Comparison of ENCODE assay signal across 29 cellular contexts in genomic region chr7:108026647-108027046, GRCh38. TPM values are rescaled to one million over a fixed set of nuclear protein-coding genes. Genes with fewer than 3 reads are reported as not detected.
DNase-seq lines count a peak whose midpoint lies in the region; ATAC-seq, FAIRE-seq and TF ChIP-seq lines count a peak whose summit lies in the region.
"Had no signal": no experiment of that assay in that cellular context is flagged by ENCODE, and none has a peak within 500 bp of the region (broad histone marks: within the 10 kb centered on the region; RNA-seq: fewer than 3 reads in every experiment).

No MANE protein-coding gene starts in this region.

- no peaks in the 10 kb centered on the region for H3K36me3 ChIP-seq in ascending aorta
- H3K36me3 ChIP-seq in mesenchymal stem cell (ENCODE audit: control insufficient read depth in 1 of 2, insufficient read depth in 2 of 2, low read depth in 1 of 2, low read length in 2 of 2) = no peaks in the 10 kb centered on the region
- H3K36me3 ChIP-seq: prostate gland, uterus, WERI-Rb-1 had no signal

- H2BK12ac ChIP-seq in mesenchymal stem cell (ENCODE audit: low read length in 2 of 2) = no peak overlapping the region

- H3K27ac ChIP-seq in ascending aorta (peak overlapping the region; percentile 62 to 63), mesenchymal stem cell (ENCODE audit: low read length, poor library complexity, severe bottlenecking) (no peak overlapping the region)
- H3K27ac ChIP-seq: foreskin keratinocyte, HL-60, prostate gland, skin epidermis, uterus, WERI-Rb-1 had no signal

- H4K8ac ChIP-seq in mesenchymal stem cell (ENCODE audit: low read length) = no peak overlapping the region

- no peak overlapping the region for H3K23ac ChIP-seq in mesenchymal stem cell (ENCODE audit: low read length in 2 of 2)

- no peaks in the 10 kb centered on the region for H3K79me1 ChIP-seq in mesenchymal stem cell (replicated peaks; ENCODE audit: low read length, poor library complexity, severe bottlenecking)

- H3K4me3 ChIP-seq in ascending aorta (no peak overlapping the region), mesenchymal stem cell (ENCODE audit: insufficient read depth in 1 of 2, low read depth in 1 of 2, low read length in 2 of 2) (no peak overlapping the region)
- H3K4me3 ChIP-seq: lung, prostate gland, skin epidermis, uterus had no signal

- peak; percentile 14 for DNase-seq in NCI-H2227 (lab: John Stamatoyannopoulos, UW; ENCODE audit: unreplicated experiment)
- DNase-seq in NCI-H2227 treated with DMSO at 0.1 percent for 48 hours (lab: John Stamatoyannopoulos, UW) = no peak
- DNase-seq in ascending aorta (ENCODE audit: low spot score in 2 of 2) = no peak
- no peak for DNase-seq in mesenchymal stem cell
- DNase-seq in NCI-H1417 treated with DMSO at 0.1 percent for 48 hours (lab: John Stamatoyannopoulos, UW) = no peak
- no peak for DNase-seq in activated gamma-delta T cell treated with Interleukin-2 at 50 U/mL for 16 hours
- DNase-seq in D721Med (ENCODE audit: insufficient read length, low spot score) = no peak
- DNase-seq: activated CD4-positive, alpha-beta T cell treated with anti-CD3 and anti-CD28 coated beads, Interleukin-2, amount 50 U/mL, for 48 hours; activated naive CD4-positive, alpha-beta T cell treated with Interleukin-2 at 50 U/mL for 16 hours; CD4-positive, CD25-positive, alpha-beta regulatory T cell; foreskin keratinocyte; HCEC 1CT; hypothalamus; naive B cell; NCI-H187; NCI-H526 treated with DMSO at 0.1 percent for 48 hours; SIG-M5; stimulated activated CD4-positive, alpha-beta T cell treated with anti-CD3 and anti-CD28 coated beads, Interleukin-4, amount 100 ng/mL, for 24 hours; T-helper 17 cell; uterus; WERI-Rb-1 had no signal

- FAIRE-seq in D721Med (lab: Jason Lieb, UNC) = no peak
- FAIRE-seq: colon, GM12891, keratinocyte had no signal

- H3K27me3 ChIP-seq in ascending aorta (no peaks in the 10 kb centered on the region), mesenchymal stem cell (ENCODE audit: control insufficient read depth in 1 of 2, insufficient read depth in 1 of 2, low read length in 2 of 2) (no peaks in the 10 kb centered on the region)
- H3K27me3 ChIP-seq: foreskin keratinocyte, uterus had no signal

- 100% methylated on average over 3 of the region's 3 CpGs for WGBS in mesenchymal stem cell

- intact Hi-C loops in ascending aorta (cut with DNase I) = loop anchor here (5.0 kb wide), 1 partner anchor 134 kb away; the partner anchor contains the start of gene DLD

- no peak overlapping the region for H2BK15ac ChIP-seq in mesenchymal stem cell (ENCODE audit: low read depth, poor library complexity, severe bottlenecking)

- no peak for ATAC-seq in GM18498 (IDR thresholded peaks at IDR 0.05; ENCODE audit: unreplicated experiment)
- ATAC-seq: foreskin keratinocyte, T-helper 17 cell had no signal

- H3K4ac ChIP-seq in mesenchymal stem cell (ENCODE audit: low read depth in 1 of 2, low read length in 2 of 2) = no peak overlapping the region

- peak overlapping the region; percentile 10 for H3K9ac ChIP-seq in mesenchymal stem cell (ENCODE audit: low read length)

- no peak overlapping the region for H4K91ac ChIP-seq in mesenchymal stem cell (ENCODE audit: low read length)

- TF ChIP-seq CTCF in ascending aorta (IDR thresholded peaks at IDR 0.05) (no peak), D721Med (IDR thresholded peaks at IDR 0.05; ENCODE audit: insufficient read depth, missing control alignments) (no peak)

- no peak overlapping the region for H2BK5ac ChIP-seq in mesenchymal stem cell (ENCODE audit: low read depth, low read length, poor library complexity, severe bottlenecking)

- peak overlapping the region in 1 of 2 experiments; percentile 44 for H3K18ac ChIP-seq in mesenchymal stem cell (ENCODE audit: low read depth in 1 of 2, low read length in 2 of 2)

- peaks cover 0 to 19% of the 10 kb centered on the region in 2 donors for H3K4me1 ChIP-seq in ascending aorta
- H3K4me1 ChIP-seq in mesenchymal stem cell (ENCODE audit: control insufficient read depth, insufficient read depth, low read depth, low read length) = peaks cover 2% of the 10 kb centered on the region
- H3K4me1 ChIP-seq: prostate gland, uterus had no signal

- H3K4me2 ChIP-seq in mesenchymal stem cell (ENCODE audit: low read length, poor library complexity, severe bottlenecking) = no peak overlapping the region

- no peak overlapping the region for H2BK120ac ChIP-seq in mesenchymal stem cell (ENCODE audit: low read depth, low read length)

- no peak overlapping the region for H2AFZ ChIP-seq in mesenchymal stem cell (ENCODE audit: low read depth, low read length)

- H2AK5ac ChIP-seq in mesenchymal stem cell (ENCODE audit: low read length, severe bottlenecking) = no peak overlapping the region

- H3K14ac ChIP-seq in mesenchymal stem cell (ENCODE audit: low read length in 2 of 2) = no peak overlapping the region

- no peaks in the 10 kb centered on the region for H3K9me3 ChIP-seq in ascending aorta
- no peaks in the 10 kb centered on the region for H3K9me3 ChIP-seq in mesenchymal stem cell (ENCODE audit: control insufficient read depth, low read length)
- H3K9me3 ChIP-seq: prostate gland, uterus had no signal

RNA-seq across cellular contexts. Expression of gene LAMB1, which starts 23.7 kb away (rescaled TPM):
- 198 TPM for total RNA-seq in ascending aorta
- 509 TPM for polyA plus RNA-seq in mesenchymal stem cell (2013, experiment 1 of 2)
- 467 TPM for polyA plus RNA-seq in mesenchymal stem cell (2013, experiment 2 of 2)
- total RNA-seq: T-helper 17 cell had no signal
